8 cellular contexts compared by ENCODE assay signal in the genomic region with DNA sequence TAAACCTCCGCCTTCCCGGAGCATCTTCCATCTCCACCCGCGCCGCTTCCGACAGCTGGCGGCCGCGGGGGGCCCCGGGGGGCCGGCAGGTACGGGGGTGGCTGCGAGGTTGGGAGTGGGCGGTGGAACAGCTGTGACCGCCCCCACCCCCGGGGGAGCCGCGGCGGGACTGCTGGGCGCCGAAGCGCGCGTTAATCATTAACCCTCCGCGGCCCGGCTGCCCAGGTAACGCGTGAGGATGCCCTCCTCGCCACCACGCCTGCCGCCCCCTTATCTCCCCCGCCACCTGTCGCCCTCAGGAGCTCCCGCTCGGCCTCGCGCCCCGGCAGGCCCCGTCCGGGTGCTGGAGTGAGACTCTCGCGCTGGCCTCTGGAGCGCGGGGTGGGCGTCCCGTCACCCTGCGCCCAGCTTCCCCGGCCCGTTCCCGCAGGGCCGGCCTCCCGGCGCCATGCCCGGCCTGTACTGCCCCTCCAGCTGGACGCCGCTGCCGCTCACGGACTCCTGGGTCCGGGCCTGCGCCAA. TPM values are rescaled to one million over a fixed set of nuclear protein-coding genes. Genes with fewer than 3 reads are reported as not detected.
A peak's percentile ranks its signal among the peaks of the same experiment; 100 is the strongest.
DNase-seq lines count a peak whose midpoint lies in the region; ATAC-seq lines count a peak whose summit lies in the region.

No MANE protein-coding gene starts in this region.

- WGBS in thymus, result 1% methylated on average over 61 of the region's 61 CpGs

- peaks cover 61% of the 10 kb centered on the region for H3K27me3 ChIP-seq in thymus (ENCODE audit: control insufficient read depth, insufficient read depth)

- H3K27ac ChIP-seq in SK-N-MC (no peak overlapping the region), thymus (ENCODE audit: low read depth) (no peak overlapping the region)

- ATAC-seq in HG02588 (IDR thresholded peaks at IDR 0.05; ENCODE audit: unreplicated experiment), result no peak

- H3K9me3 ChIP-seq in SK-N-MC (ENCODE audit: low read depth, low read length) (no peaks in the 10 kb centered on the region), thymus (ENCODE audit: control insufficient read depth) (no peaks in the 10 kb centered on the region)

- H3K4me1 ChIP-seq in thymus (ENCODE audit: control insufficient read depth, insufficient read depth, low read length), result peaks cover 7% of the 10 kb centered on the region

- H3K9ac ChIP-seq in SK-N-MC (ENCODE audit: insufficient read length), result no peak overlapping the region

- DNase-seq in activated CD8-positive, alpha-beta memory T cell treated with anti-CD3 and anti-CD28 coated beads, Interleukin-2, amount 50 U/mL, for 4 hours, result peak; percentile 31
- DNase-seq in activated CD8-positive, alpha-beta memory T cell treated with anti-CD3 and anti-CD28 coated beads for 24 hours, result no peak
- DNase-seq in SK-N-MC (ENCODE audit: low read depth, low spot score) (no peak), iPS-NIHi11 (ENCODE audit: low spot score) (peak; percentile 52), NCI-H1092 (lab: John Stamatoyannopoulos, UW) (no peak), HCEC 1CT (no peak)

- H3K4me3 ChIP-seq in SK-N-MC (peak overlapping the region; percentile 82), thymus (ENCODE audit: low read length) (peak overlapping the region; percentile 44)

- H3K36me3 ChIP-seq in SK-N-MC (ENCODE audit: insufficient read depth, low read length) (no peaks in the 10 kb centered on the region), thymus (ENCODE audit: control insufficient read depth, insufficient read depth) (no peaks in the 10 kb centered on the region)

RNA-seq across cellular contexts. Expression of a gene that starts 0.8 kb away (rescaled TPM):
- 0.23 TPM for polyA plus RNA-seq in thymus

RNA-seq across cellular contexts. Expression of a gene that starts 18.6 kb away (rescaled TPM):
- 16.6 TPM for polyA plus RNA-seq in thymus

RNA-seq across cellular contexts. Expression of a gene that starts 19.3 kb away (rescaled TPM):
- 2.9 TPM for polyA plus RNA-seq in thymus

RNA-seq across cellular contexts. Expression of a gene that starts 31.2 kb away (rescaled TPM):
- 0.14 TPM for polyA plus RNA-seq in thymus

RNA-seq across cellular contexts. Expression of a gene that starts 44.1 kb away (rescaled TPM):
- polyA plus RNA-seq in thymus, result 60.6 TPM

Comparison
In these comparisons a context has a peak if more than half of its experiments do, and no peak if none do; other contexts are left out.
1. DNase-seq: peak in activated CD8-positive, alpha-beta memory T cell treated with anti-CD3 and anti-CD28 coated beads, Interleukin-2, amount 50 U/mL, for 4 hours (single experiment) and iPS-NIHi11 (single experiment); none in activated CD8-positive, alpha-beta memory T cell treated with anti-CD3 and anti-CD28 coated beads for 24 hours (single experiment), SK-N-MC (single experiment), NCI-H1092 (single experiment) and HCEC 1CT (single experiment).